In the genomic region with DNA sequence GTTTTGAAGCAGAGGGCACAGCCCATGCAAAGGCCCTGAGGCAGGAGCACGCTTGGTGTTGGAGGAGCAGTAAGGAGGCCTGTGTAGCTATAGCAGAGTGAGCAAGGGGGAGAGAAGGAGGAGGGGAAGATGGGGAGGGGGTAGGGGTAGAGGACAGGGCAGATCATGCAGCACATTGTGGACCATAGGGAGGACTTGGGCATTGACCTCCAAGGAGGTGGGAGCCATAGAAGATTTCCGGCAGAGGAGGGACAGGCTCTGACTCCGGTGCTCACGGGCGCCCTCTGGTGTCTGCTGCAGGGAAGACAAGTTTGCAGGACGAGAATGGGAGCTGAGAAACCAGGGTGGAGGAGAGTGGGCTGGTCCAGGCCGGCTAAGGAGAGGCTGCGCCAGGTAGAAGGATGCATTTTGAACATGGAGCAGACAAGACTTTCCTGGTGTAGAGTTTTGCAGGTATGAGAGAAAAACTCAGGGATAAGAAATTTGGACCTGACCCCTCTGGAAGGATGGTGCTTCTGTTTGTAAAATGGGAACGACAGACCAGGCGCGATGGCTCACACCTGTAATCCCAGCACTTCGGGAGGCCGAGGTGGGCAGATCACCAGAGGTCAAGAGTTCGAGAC, we compare ENCODE assay signal across 8 cellular contexts. TPM values are rescaled to one million over a fixed set of nuclear protein-coding genes. Genes with fewer than 3 reads are reported as not detected.
DNase-seq lines count a peak whose midpoint lies in the region; ATAC-seq, FAIRE-seq and TF ChIP-seq lines count a peak whose summit lies in the region.

No MANE protein-coding gene starts in this region.

- peak overlapping the region; percentile 73 for H3K27ac ChIP-seq in colonic mucosa

- H3K4me1 Mint-ChIP-seq in activated CD4-positive, alpha-beta T cell treated with anti-CD3 and anti-CD28 coated beads, Interleukin-2, amount 10 ng/mL, durations not matched to agents 24 days and 14 days: peaks cover 8% of the 10 kb centered on the region

- intact Hi-C loops in activated CD4-positive, alpha-beta T cell treated with anti-CD3 and anti-CD28 coated beads, Interleukin-2, amount 10 ng/mL, durations not matched to agents 24 days and 14 days (cut with micrococcal nuclease): loop anchor here (2.0 kb wide), 1 partner anchor 153 kb away; no protein-coding TSS in a partner anchor
- intact Hi-C loops in colonic mucosa (cut with DNase I): loop anchor here (2.0 to 10.0 kb wide), 3 partner anchors 48 to 155 kb away; a partner anchor contains a TSS

- no peaks in the 10 kb centered on the region for H3K9me3 Mint-ChIP-seq in activated CD4-positive, alpha-beta T cell treated with anti-CD3 and anti-CD28 coated beads, Interleukin-2, amount 10 ng/mL, durations not matched to agents 24 days and 14 days

- H3K36me3 Mint-ChIP-seq in activated CD4-positive, alpha-beta T cell treated with anti-CD3 and anti-CD28 coated beads, Interleukin-2, amount 10 ng/mL, durations not matched to agents 24 days and 14 days (ENCODE audit: low read depth): no peaks in the 10 kb centered on the region

- no peak overlapping the region for H3K4me3 ChIP-seq in colonic mucosa

- no peaks in the 10 kb centered on the region for H3K36me3 ChIP-seq in colonic mucosa

- peak; percentile 79 for TF ChIP-seq CTCF in colonic mucosa (IDR thresholded peaks at IDR 0.05)

- peaks cover 6% of the 10 kb centered on the region for H3K27me3 Mint-ChIP-seq in activated CD4-positive, alpha-beta T cell treated with anti-CD3 and anti-CD28 coated beads, Interleukin-2, amount 10 ng/mL, durations not matched to agents 24 days and 14 days

- H3K4me3 Mint-ChIP-seq in activated CD4-positive, alpha-beta T cell treated with anti-CD3 and anti-CD28 coated beads, Interleukin-2, amount 10 ng/mL, durations not matched to agents 24 days and 14 days: peak overlapping the region; percentile 4

- H3K4me1 ChIP-seq in colonic mucosa: peaks cover 3% of the 10 kb centered on the region

- peak overlapping the region; percentile 24 to 34 for H3K9ac ChIP-seq in colonic mucosa (ENCODE audit: low read depth in 2 of 2, low read length in 2 of 2)

- peak overlapping the region; percentile 2 for H3K27ac Mint-ChIP-seq in activated CD4-positive, alpha-beta T cell treated with anti-CD3 and anti-CD28 coated beads, Interleukin-2, amount 10 ng/mL, durations not matched to agents 24 days and 14 days

- no peak for ATAC-seq in GM18909 (IDR thresholded peaks at IDR 0.05; ENCODE audit: poor library complexity, unreplicated experiment)

- no peaks in the 10 kb centered on the region for H3K9me3 ChIP-seq in colonic mucosa

- no peaks in the 10 kb centered on the region for H3K27me3 ChIP-seq in colonic mucosa

- TF ChIP-seq POLR2A in GM12891 (IDR thresholded peaks at IDR 0.05; ENCODE audit: low read depth, low read length): no peak

- FAIRE-seq in GM12891 (lab: Jason Lieb, UNC): peak; percentile 87

- peak; percentile 65 for DNase-seq in 8988T
- DNase-seq in GM12891 (ENCODE audit: insufficient read length, low spot score): peak; percentile 78
- peak; percentile 42 for DNase-seq in NCI-H345 treated with DMSO at 0.1 percent for 48 hours (lab: John Stamatoyannopoulos, UW; ENCODE audit: unreplicated experiment)
- peak; percentile 96 for DNase-seq in activated CD4-positive, alpha-beta T cell treated with anti-CD3 and anti-CD28 coated beads, Interleukin-2, amount 10 ng/mL, durations not matched to agents 24 days and 14 days
- DNase-seq in colonic mucosa: peak; percentile 97
- DNase-seq in lung microvascular endothelial cell (ENCODE audit: low read depth in 2 of 2): peak; percentile 58 to 60
- DNase-seq in stimulated activated CD8-positive, alpha-beta memory T cell treated with anti-CD3 and anti-CD28 coated beads, Interleukin-12 subunit alpha, Interleukin-12 subunit beta, amount 100 ng/mL, for 4 hours (ENCODE audit: low read depth): peak; percentile 63

TF ChIP-seq in GM12891, 5 proteins besides CTCF, POLR2A, EP300 and RAD21:
- TF ChIP-seq SPI1 (IDR thresholded peaks at IDR 0.05; ENCODE audit: low read depth, low read length) (no peak), POU2F2 (IDR thresholded peaks at IDR 0.05; ENCODE audit: low read depth, low read length) (no peak), TAF1 (IDR thresholded peaks at IDR 0.05; ENCODE audit: low read depth, low read length) (no peak), PAX5 (IDR thresholded peaks at IDR 0.05; ENCODE audit: insufficient read depth, low read length, severe bottlenecking) (no peak), POLR2AphosphoS5 (IDR thresholded peaks at IDR 0.05; ENCODE audit: low read depth, low read length) (no peak)
TF ChIP-seq in GM12891: peak in this region for 0.

RNA-seq across cellular contexts. Expression of a gene that starts 13.7 kb away (rescaled TPM):
- polyA plus RNA-seq in GM12891 (2012; ENCODE audit: low read depth, missing spikeins): 0.06 TPM
- total RNA-seq in activated CD4-positive, alpha-beta T cell treated with anti-CD3 and anti-CD28 coated beads, Interleukin-2, amount 10 ng/mL, durations not matched to agents 24 days and 14 days: 0.12 TPM in 1 of 2 replicates, not detected in the other
- total RNA-seq in colonic mucosa (1 to 10 TPM; 1.1 to 9.9 TPM), lung microvascular endothelial cell (not detected in 2 replicates)

RNA-seq across cellular contexts. Expression of a gene that starts 15.8 kb away (rescaled TPM):
- 130 TPM for polyA plus RNA-seq in GM12891 (2012; ENCODE audit: low read depth, missing spikeins)
- total RNA-seq in activated CD4-positive, alpha-beta T cell treated with anti-CD3 and anti-CD28 coated beads, Interleukin-2, amount 10 ng/mL, durations not matched to agents 24 days and 14 days: 125 and 135 TPM in 2 replicates
- total RNA-seq in colonic mucosa: 100 to 1,000 TPM; 211 to 260 TPM
- 108 and 113 TPM in 2 replicates for total RNA-seq in lung microvascular endothelial cell

RNA-seq across cellular contexts. Expression of a gene that starts 42.6 kb away (rescaled TPM):
- polyA plus RNA-seq in GM12891 (2012; ENCODE audit: low read depth, missing spikeins): 23.2 TPM
- total RNA-seq in activated CD4-positive, alpha-beta T cell treated with anti-CD3 and anti-CD28 coated beads, Interleukin-2, amount 10 ng/mL, durations not matched to agents 24 days and 14 days: 39.8 and 48.0 TPM in 2 replicates
- 100 to 1,000 TPM in 1 of 2 donors, 10 to 100 TPM in 1; 83.9 to 120 TPM for total RNA-seq in colonic mucosa
- total RNA-seq in lung microvascular endothelial cell: 6.5 and 7.7 TPM in 2 replicates

RNA-seq across cellular contexts. Expression of a gene that starts 42.8 kb away (rescaled TPM):
- polyA plus RNA-seq in GM12891 (2012; ENCODE audit: low read depth, missing spikeins): 1.2 TPM
- 0.50 and 0.72 TPM in 2 replicates for total RNA-seq in activated CD4-positive, alpha-beta T cell treated with anti-CD3 and anti-CD28 coated beads, Interleukin-2, amount 10 ng/mL, durations not matched to agents 24 days and 14 days
- total RNA-seq in colonic mucosa (1 to 10 TPM in 1 of 2 donors, under 1 TPM in 1; 0.35 to 1.8 TPM), lung microvascular endothelial cell (0.22 and 0.40 TPM in 2 replicates)

Comparison
In these comparisons a context has a peak if more than half of its experiments do, and no peak if none do; other contexts are left out.
1. DNase-seq: peak in every context shown above with its lines; median percentile 97 in colonic mucosa; 96 in activated CD4-positive, alpha-beta T cell treated with anti-CD3 and anti-CD28 coated beads, Interleukin-2, amount 10 ng/mL, durations not matched to agents 24 days and 14 days; 78 in GM12891; 65 in 8988T; 63 in stimulated activated CD8-positive, alpha-beta memory T cell treated with anti-CD3 and anti-CD28 coated beads, Interleukin-12 subunit alpha, Interleukin-12 subunit beta, amount 100 ng/mL, for 4 hours; 59 in lung microvascular endothelial cell; 42 in NCI-H345 treated with DMSO at 0.1 percent for 48 hours.